In genomic region chr3:50342818-50343633, GRCh38 we compare ENCODE assay signal across 1 cellular context.
TF ChIP-seq lines count a peak whose summit lies in the region.

No MANE protein-coding gene starts in this region.

TF ChIP-seq in HCT116, 20 proteins besides CTCF, POLR2A, EP300 and RAD21:
- TF ChIP-seq TCF7L2 (IDR thresholded peaks at IDR 0.05; ENCODE audit: borderline replicate concordance, extremely low read depth, insufficient read depth, insufficient read length) (no peak), YY1 (IDR thresholded peaks at IDR 0.05; ENCODE audit: extremely low read depth, insufficient replicate concordance, low read depth, low read length) (no peak), FOSL1 (IDR thresholded peaks at IDR 0.05; ENCODE audit: low read depth) (no peak), REST (IDR thresholded peaks at IDR 0.05; ENCODE audit: low read depth) (no peak), CEBPB (IDR thresholded peaks at IDR 0.05; ENCODE audit: low read depth) (no peak), POLR2AphosphoS5 (IDR thresholded peaks at IDR 0.05; ENCODE audit: low read depth, low read length) (no peak)
